Comparison of ENCODE assay signal across 36 cellular contexts in the genomic region with DNA sequence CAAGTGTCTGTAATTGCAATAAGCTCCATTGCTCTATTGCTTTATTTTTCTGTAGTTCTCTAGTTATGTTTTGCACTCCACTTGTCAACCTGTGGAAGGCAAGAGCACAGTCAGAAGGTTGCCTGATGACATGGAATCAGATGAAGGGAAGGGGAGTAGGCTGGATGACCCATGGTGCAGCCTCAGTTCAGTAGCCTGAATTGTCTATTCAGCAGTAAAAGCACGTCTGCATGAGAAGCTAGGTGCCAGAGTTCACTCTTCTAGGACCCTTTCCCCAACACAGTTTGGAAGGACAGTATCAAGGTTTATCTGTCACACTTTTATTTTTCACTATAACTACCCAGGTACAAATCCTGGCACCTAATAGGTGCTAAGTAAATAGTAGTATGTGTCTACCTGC.
"Had no signal": no experiment of that assay in that cellular context is flagged by ENCODE, and none has a peak within 500 bp of the region (broad histone marks: within the 10 kb centered on the region; RNA-seq: fewer than 3 reads in every experiment).

No MANE protein-coding gene starts in this region.

- H3K27ac Mint-ChIP-seq: activated CD4-positive, alpha-beta memory T cell treated with anti-CD3 and anti-CD28 coated beads, Interleukin-2, amount 10 ng/mL, durations not matched to agents 7 days and 5 days; activated CD8-positive, alpha-beta memory T cell treated with anti-CD3 and anti-CD28 coated beads, Interleukin-2, amount 10 ng/mL, durations not matched to agents 7 days and 5 days; activated naive CD4-positive, alpha-beta T cell treated with anti-CD3 and anti-CD28 coated beads, Interleukin-2, amount 10 ng/mL, durations not matched to agents 7 days and 5 days; activated naive CD8-positive, alpha-beta T cell; activated naive CD8-positive, alpha-beta T cell treated with anti-CD3 and anti-CD28 coated beads, Interleukin-2, amount 50 U/mL, for 24 hours; brain; T-helper 1 cell treated with Interleukin-12 subunit alpha and Interleukin-12 subunit beta and Interleukin-4 antibody, amounts not matched to agents 30 μg/mL and 1 μg/mL, for 36 hours; T-helper 2 cell treated with Interferon-gamma antibody and Interleukin-4, amounts not matched to agents 5 μg/mL and 100 μg/mL, for 36 hours had no signal

- H3K4me3 Mint-ChIP-seq: activated CD4-positive, alpha-beta memory T cell treated with anti-CD3 and anti-CD28 coated beads, Interleukin-2, amount 10 ng/mL, durations not matched to agents 7 days and 5 days; activated CD8-positive, alpha-beta memory T cell treated with anti-CD3 and anti-CD28 coated beads, Interleukin-2, amount 10 ng/mL, durations not matched to agents 7 days and 5 days; activated naive CD4-positive, alpha-beta T cell treated with anti-CD3 and anti-CD28 coated beads, Interleukin-2, amount 10 ng/mL, durations not matched to agents 7 days and 5 days; activated naive CD8-positive, alpha-beta T cell; activated naive CD8-positive, alpha-beta T cell treated with anti-CD3 and anti-CD28 coated beads, Interleukin-2, amount 50 U/mL, for 24 hours; brain; T-helper 1 cell treated with Interleukin-12 subunit alpha and Interleukin-12 subunit beta and Interleukin-4 antibody, amounts not matched to agents 30 μg/mL and 1 μg/mL, for 36 hours; T-helper 2 cell treated with Interferon-gamma antibody and Interleukin-4, amounts not matched to agents 5 μg/mL and 100 μg/mL, for 36 hours had no signal

- H3K27me3 Mint-ChIP-seq: activated CD4-positive, alpha-beta memory T cell treated with anti-CD3 and anti-CD28 coated beads, Interleukin-2, amount 10 ng/mL, durations not matched to agents 7 days and 5 days; activated CD8-positive, alpha-beta memory T cell treated with anti-CD3 and anti-CD28 coated beads, Interleukin-2, amount 10 ng/mL, durations not matched to agents 7 days and 5 days; activated naive CD4-positive, alpha-beta T cell treated with anti-CD3 and anti-CD28 coated beads, Interleukin-2, amount 10 ng/mL, durations not matched to agents 7 days and 5 days; activated naive CD8-positive, alpha-beta T cell; activated naive CD8-positive, alpha-beta T cell treated with anti-CD3 and anti-CD28 coated beads, Interleukin-2, amount 50 U/mL, for 24 hours had no signal

- H3K4me1 Mint-ChIP-seq: activated CD8-positive, alpha-beta memory T cell treated with anti-CD3 and anti-CD28 coated beads, Interleukin-2, amount 10 ng/mL, durations not matched to agents 7 days and 5 days; activated naive CD4-positive, alpha-beta T cell treated with anti-CD3 and anti-CD28 coated beads, Interleukin-2, amount 10 ng/mL, durations not matched to agents 7 days and 5 days; activated naive CD8-positive, alpha-beta T cell treated with anti-CD3 and anti-CD28 coated beads, Interleukin-2, amount 50 U/mL, for 24 hours; brain had no signal

- DNase-seq: activated CD4-positive, alpha-beta memory T cell treated with anti-CD3 and anti-CD28 coated beads, Interleukin-2, amount 10 ng/mL, durations not matched to agents 7 days and 5 days; activated CD4-positive, alpha-beta T cell treated with anti-CD3 and anti-CD28 coated beads for 1 hour; activated CD4-positive, alpha-beta T cell treated with anti-CD3 and anti-CD28 coated beads for 48 hours; activated CD4-positive, CD25-positive, alpha-beta regulatory T cell; activated CD8-positive, alpha-beta memory T cell treated with anti-CD3 and anti-CD28 coated beads for 24 hours; activated CD8-positive, alpha-beta memory T cell treated with anti-CD3 and anti-CD28 coated beads, Interleukin-2, amount 10 ng/mL, durations not matched to agents 7 days and 5 days; activated CD8-positive, alpha-beta memory T cell treated with anti-CD3 and anti-CD28 coated beads, Interleukin-2, amount 50 U/mL, for 48 hours; activated effector memory CD4-positive, alpha-beta T cell treated with Interleukin-2 at 50 U/mL for 16 hours; activated naive CD4-positive, alpha-beta T cell treated with anti-CD3 and anti-CD28 coated beads, Interleukin-2, amount 10 ng/mL, durations not matched to agents 7 days and 5 days; activated naive CD8-positive, alpha-beta T cell treated with anti-CD3 and anti-CD28 coated beads, Interleukin-2, amount 50 U/mL, for 24 hours; activated T-cell treated with anti-CD3 and anti-CD28 coated beads, Interleukin-2, amount 50 U/mL, for 48 hours; anterior cingulate cortex; central memory CD4-positive, alpha-beta T cell; Karpas-422; NCI-H1105; NCI-H1417 treated with DMSO at 0.1 percent for 48 hours; NCI-H187 treated with DMSO at 0.1 percent for 48 hours; NCI-H2081; NCI-H2171 treated with DMSO at 0.1 percent for 48 hours; NCI-H226; NCI-H446 treated with DMSO at 0.1 percent for 48 hours; NCI-H524; NCI-H69; NCI-H82; PC-3; Peyer's patch; RPMI8226; SHP77 treated with DMSO at 0.1 percent for 48 hours; SK-N-SH had no signal

- H3K4me2 ChIP-seq: SK-N-SH had no signal

- H3K36me3 Mint-ChIP-seq: activated CD8-positive, alpha-beta memory T cell treated with anti-CD3 and anti-CD28 coated beads, Interleukin-2, amount 10 ng/mL, durations not matched to agents 7 days and 5 days; activated naive CD4-positive, alpha-beta T cell treated with anti-CD3 and anti-CD28 coated beads, Interleukin-2, amount 10 ng/mL, durations not matched to agents 7 days and 5 days; brain had no signal

- H3K9ac ChIP-seq: SK-N-SH had no signal

- H3K4me3 ChIP-seq: Peyer's patch, SJSA1 had no signal

- H3K27me3 ChIP-seq: Peyer's patch, SJSA1 had no signal

- FAIRE-seq: bronchial epithelial cell, TTC549 had no signal

- H3K9me3 ChIP-seq: Peyer's patch, SJSA1, SK-N-SH had no signal

- H3K36me3 ChIP-seq: Peyer's patch, SJSA1 had no signal

- ATAC-seq: activated CD8-positive, alpha-beta memory T cell treated with anti-CD3 and anti-CD28 coated beads, Interleukin-2, amount 10 ng/mL, durations not matched to agents 7 days and 5 days; activated naive CD8-positive, alpha-beta T cell treated with anti-CD3 and anti-CD28 coated beads, Interleukin-2, amount 50 U/mL, for 24 hours; PC-3 had no signal

- H3K27ac ChIP-seq: SJSA1 had no signal

- H3K9me3 Mint-ChIP-seq: activated CD4-positive, alpha-beta memory T cell treated with anti-CD3 and anti-CD28 coated beads, Interleukin-2, amount 10 ng/mL, durations not matched to agents 7 days and 5 days; activated naive CD4-positive, alpha-beta T cell treated with anti-CD3 and anti-CD28 coated beads, Interleukin-2, amount 10 ng/mL, durations not matched to agents 7 days and 5 days; activated naive CD8-positive, alpha-beta T cell treated with anti-CD3 and anti-CD28 coated beads, Interleukin-2, amount 50 U/mL, for 24 hours; T-helper 1 cell treated with Interleukin-12 subunit alpha and Interleukin-12 subunit beta and Interleukin-4 antibody, amounts not matched to agents 30 μg/mL and 1 μg/mL, for 36 hours; T-helper 2 cell treated with Interferon-gamma antibody and Interleukin-4, amounts not matched to agents 5 μg/mL and 100 μg/mL, for 36 hours had no signal
